In genomic region chr7:69796421-69796820, GRCh38 we compare ENCODE assay signal across 21 cellular contexts.
A peak's percentile ranks its signal among the peaks of the same experiment; 100 is the strongest.
DNase-seq lines count a peak whose midpoint lies in the region; ATAC-seq and TF ChIP-seq lines count a peak whose summit lies in the region.
"Had no signal": no experiment of that assay in that cellular context is flagged by ENCODE, and none has a peak within 500 bp of the region (broad histone marks: within the 10 kb centered on the region; RNA-seq: fewer than 3 reads in every experiment).

No MANE protein-coding gene starts in this region.

- TF ChIP-seq EP300 in upper lobe of left lung (IDR thresholded peaks at IDR 0.05), result no peak

- H3K36me3 Mint-ChIP-seq in Caco-2 (ENCODE audit: insufficient read depth, unreplicated experiment), result no peaks in the 10 kb centered on the region
- no peaks in the 10 kb centered on the region for H3K36me3 Mint-ChIP-seq in osteocyte (ENCODE audit: unreplicated experiment)
- H3K36me3 Mint-ChIP-seq: CD4-positive, CD25-positive, alpha-beta regulatory T cell; CD8-positive, alpha-beta T cell had no signal

- H3K27me3 Mint-ChIP-seq in Caco-2 (ENCODE audit: insufficient read depth, unreplicated experiment) (no peaks in the 10 kb centered on the region), osteocyte (ENCODE audit: unreplicated experiment) (no peaks in the 10 kb centered on the region)
- H3K27me3 Mint-ChIP-seq: B cell; CD4-positive, CD25-positive, alpha-beta regulatory T cell had no signal

- CTCF ChIA-PET in Caco-2 (lab: Charles Lee), result no interaction called here

- no peak for TF ChIP-seq POLR2A in prostate gland (IDR thresholded peaks at IDR 0.05)
- TF ChIP-seq POLR2A in upper lobe of left lung (IDR thresholded peaks at IDR 0.05), result no peak

- WGBS in prostate gland, result 96% methylated on average over 2 of the region's 2 CpGs
- 94 to 96% methylated on average over 2 of the region's 2 CpGs for whole genome bisulfite sequencing in upper lobe of left lung, 2 donors

- TF ChIP-seq CTCF in Caco-2 (IDR thresholded peaks at IDR 0.05; ENCODE audit: insufficient read depth in 1 of 2, low read depth in 1 of 2, low read length in 1 of 2, severe bottlenecking in 1 of 2, unreplicated experiment in 1 of 2) (no peak), osteocyte (IDR thresholded peaks at IDR 0.05) (no peak), prostate gland (IDR thresholded peaks at IDR 0.05) (no peak), upper lobe of left lung (IDR thresholded peaks at IDR 0.05) (no peak)

- H3K9me3 ChIP-seq in Caco-2 (no peaks in the 10 kb centered on the region), prostate gland (no peaks in the 10 kb centered on the region), upper lobe of left lung (no peaks in the 10 kb centered on the region)
- H3K9me3 ChIP-seq: BLaER1 had no signal

- intact Hi-C loops in Caco-2 (cut with micrococcal nuclease; ENCODE audit: unreplicated experiment), result no loop called here
- intact Hi-C loops in prostate gland (cut with DNase I), result no loop called here

- in situ Hi-C loops in KBM-7 (cut with MboI; ENCODE audit: low pct_unique_long_range_greater_than_20kb, low sequenced_read_pairs), result no loop called here

- H3K36me3 ChIP-seq in Caco-2 (ENCODE audit: control insufficient read depth, insufficient read depth, low read length) (no peaks in the 10 kb centered on the region), prostate gland (no peaks in the 10 kb centered on the region), upper lobe of left lung (no peaks in the 10 kb centered on the region)
- H3K36me3 ChIP-seq: BLaER1 had no signal

- BruUV-seq in Caco-2 (replicated peaks; lab: Mats Ljungman, UMichigan), result no TSS peak

- H3K4me3 ChIP-seq in Caco-2 (ENCODE audit: low read depth, low read length), result no peak overlapping the region
- H3K4me3 ChIP-seq in prostate gland, result no peak overlapping the region
- H3K4me3 ChIP-seq in upper lobe of left lung, result no peak overlapping the region
- H3K4me3 ChIP-seq: BLaER1, GM23248 had no signal

- no peak overlapping the region for H3K27ac ChIP-seq in prostate gland
- H3K27ac ChIP-seq in upper lobe of left lung, result no peak overlapping the region
- H3K27ac ChIP-seq: 22Rv1, BLaER1, C4-2B, GM23248 had no signal

- H3K4me1 ChIP-seq in Caco-2 (peaks cover 20% of the 10 kb centered on the region), prostate gland (replicated peaks) (no peaks in the 10 kb centered on the region), upper lobe of left lung (peaks cover 11 to 16% (median 13%) of the 10 kb centered on the region in 4 donors)

- peak overlapping the region; percentile 39 for H3K27ac Mint-ChIP-seq in Caco-2 (ENCODE audit: unreplicated experiment)
- peak overlapping the region; percentile 32 for H3K27ac Mint-ChIP-seq in osteocyte (ENCODE audit: unreplicated experiment)
- H3K27ac Mint-ChIP-seq: B cell; CD4-positive, CD25-positive, alpha-beta regulatory T cell; CD8-positive, alpha-beta T cell had no signal

- no peaks in the 10 kb centered on the region for H3K9me3 Mint-ChIP-seq in Caco-2 (ENCODE audit: unreplicated experiment)
- H3K9me3 Mint-ChIP-seq in osteocyte (ENCODE audit: unreplicated experiment), result no peaks in the 10 kb centered on the region
- H3K9me3 Mint-ChIP-seq: CD8-positive, alpha-beta T cell had no signal

- DNase-seq in AG08395 (ENCODE audit: low spot score) (peak; percentile 21), Caco-2 (no peak), astrocyte of the hippocampus (ENCODE audit: low read depth, low spot score) (peak; percentile 45), osteocyte (ENCODE audit: extremely low spot score, unreplicated experiment) (no peak), KBM-7 (no peak), prostate gland (ENCODE audit: low spot score) (no peak), upper lobe of left lung (no peak)
- DNase-seq: CD4-positive, CD25-positive, alpha-beta regulatory T cell; CD8-positive, alpha-beta T cell; DMS 273 treated with DMSO at 0.1 percent for 48 hours; DMS79; EL; GDM1; GM23248; H7; HCEC 1CT had no signal

- H3K4me3 Mint-ChIP-seq in Caco-2 (ENCODE audit: unreplicated experiment), result no peak overlapping the region
- H3K4me3 Mint-ChIP-seq in osteocyte (ENCODE audit: unreplicated experiment), result no peak overlapping the region
- H3K4me3 Mint-ChIP-seq: B cell; CD4-positive, CD25-positive, alpha-beta regulatory T cell; CD8-positive, alpha-beta T cell had no signal

- POLR2A ChIA-PET in Caco-2 (lab: Charles Lee), result interaction anchor here (0.7 kb wide), 1 partner anchor 36 kb away, joined by 10 read pairs; no protein-coding TSS in a partner anchor

- ATAC-seq in upper lobe of left lung (ENCODE audit: low FRiP score in 2 of 2) (no peak), HG02571 (IDR thresholded peaks at IDR 0.05; ENCODE audit: unreplicated experiment) (no peak)
- ATAC-seq: CD8-positive, alpha-beta T cell had no signal

- no peaks in the 10 kb centered on the region for H3K27me3 ChIP-seq in Caco-2 (replicated peaks; ENCODE audit: control insufficient read depth, insufficient read depth, low read length)
- H3K27me3 ChIP-seq in prostate gland (replicated peaks; ENCODE audit: insufficient read depth), result no peaks in the 10 kb centered on the region
- no peaks in the 10 kb centered on the region for H3K27me3 ChIP-seq in upper lobe of left lung
- H3K27me3 ChIP-seq: BLaER1 had no signal

- peaks cover 17% of the 10 kb centered on the region for H3K4me1 Mint-ChIP-seq in Caco-2 (ENCODE audit: low read depth, unreplicated experiment)
- peaks cover 50% of the 10 kb centered on the region for H3K4me1 Mint-ChIP-seq in osteocyte (ENCODE audit: unreplicated experiment)
- H3K4me1 Mint-ChIP-seq: CD4-positive, CD25-positive, alpha-beta regulatory T cell had no signal

Comparison
In these comparisons a context has a peak if more than half of its experiments do, and no peak if none do; other contexts are left out.
1. DNase-seq: peak in AG08395 (single experiment) and astrocyte of the hippocampus (single experiment); none in Caco-2 (0 of 2), osteocyte (single experiment), KBM-7 (single experiment), prostate gland (single experiment) and upper lobe of left lung (0 of 2).